1 cellular context compared by ENCODE assay signal in the genomic region with DNA sequence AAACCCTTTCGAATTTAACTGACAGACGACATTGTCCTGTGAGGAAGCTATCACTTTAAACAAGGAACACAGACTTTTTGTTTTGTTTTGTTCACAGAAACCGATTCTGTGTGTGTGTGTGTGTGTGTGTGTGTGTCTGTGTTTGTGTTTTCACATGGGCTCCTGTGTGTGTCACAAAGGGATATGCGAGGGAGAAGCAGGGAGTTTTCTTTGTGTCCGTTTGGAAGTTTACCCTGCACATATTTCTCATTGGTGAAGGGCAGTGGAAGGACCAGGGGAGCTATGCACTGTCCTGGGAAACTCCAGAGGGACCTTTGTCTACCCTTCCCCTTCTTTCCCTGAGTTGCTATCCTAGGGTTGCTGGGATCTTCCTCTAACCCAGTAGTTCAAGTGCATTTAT.
TF ChIP-seq lines count a peak whose summit lies in the region.

No MANE protein-coding gene starts in this region.

TF ChIP-seq in HCT116, 20 proteins besides CTCF, POLR2A, EP300 and RAD21 (continued from another document):
- TF ChIP-seq TCF7L2 (IDR thresholded peaks at IDR 0.05; ENCODE audit: borderline replicate concordance, extremely low read depth, insufficient read depth, insufficient read length): no peak
- no peak for TF ChIP-seq SP1 (IDR thresholded peaks at IDR 0.05; ENCODE audit: low read depth)
- TF ChIP-seq CEBPB (IDR thresholded peaks at IDR 0.05; ENCODE audit: low read depth): no peak
- TF ChIP-seq SIN3A (IDR thresholded peaks at IDR 0.05; ENCODE audit: low read depth): no peak
- TF ChIP-seq, protein P1, sequence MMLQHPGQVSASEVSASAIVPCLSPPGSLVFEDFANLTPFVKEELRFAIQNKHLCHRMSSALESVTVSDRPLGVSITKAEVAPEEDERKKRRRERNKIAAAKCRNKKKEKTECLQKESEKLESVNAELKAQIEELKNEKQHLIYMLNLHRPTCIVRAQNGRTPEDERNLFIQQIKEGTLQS (IDR thresholded peaks at IDR 0.05): no peak
- no peak for TF ChIP-seq EZH2phosphoT487 (IDR thresholded peaks at IDR 0.05; ENCODE audit: borderline replicate concordance)
- TF ChIP-seq EZH2 (IDR thresholded peaks at IDR 0.05): no peak
- no peak for TF ChIP-seq JUND (IDR thresholded peaks at IDR 0.05)
- TF ChIP-seq, protein P2, sequence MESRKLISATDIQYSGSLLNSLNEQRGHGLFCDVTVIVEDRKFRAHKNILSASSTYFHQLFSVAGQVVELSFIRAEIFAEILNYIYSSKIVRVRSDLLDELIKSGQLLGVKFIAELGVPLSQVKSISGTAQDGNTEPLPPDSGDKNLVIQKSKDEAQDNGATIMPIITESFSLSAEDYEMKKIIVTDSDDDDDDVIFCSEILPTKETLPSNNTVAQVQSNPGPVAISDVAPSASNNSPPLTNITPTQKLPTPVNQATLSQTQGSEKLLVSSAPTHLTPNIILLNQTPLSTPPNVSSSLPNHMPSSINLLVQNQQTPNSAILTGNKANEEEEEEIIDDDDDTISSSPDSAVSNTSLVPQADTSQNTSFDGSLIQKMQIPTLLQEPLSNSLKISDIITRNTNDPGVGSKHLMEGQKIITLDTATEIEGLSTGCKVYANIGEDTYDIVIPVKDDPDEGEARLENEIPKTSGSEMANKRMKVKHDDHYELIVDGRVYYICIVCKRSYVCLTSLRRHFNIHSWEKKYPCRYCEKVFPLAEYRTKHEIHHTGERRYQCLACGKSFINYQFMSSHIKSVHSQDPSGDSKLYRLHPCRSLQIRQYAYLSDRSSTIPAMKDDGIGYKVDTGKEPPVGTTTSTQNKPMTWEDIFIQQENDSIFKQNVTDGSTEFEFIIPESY (IDR thresholded peaks at IDR 0.05; ENCODE audit: extremely low read depth, insufficient replicate concordance, low read length): no peak
- TF ChIP-seq POLR2AphosphoS5 (IDR thresholded peaks at IDR 0.05; ENCODE audit: low read depth, low read length): no peak
- TF ChIP-seq FOSL1 (IDR thresholded peaks at IDR 0.05; ENCODE audit: low read depth): no peak
- TF ChIP-seq SRF (IDR thresholded peaks at IDR 0.05; ENCODE audit: low read depth): no peak
- no peak for TF ChIP-seq YY1 (IDR thresholded peaks at IDR 0.05; ENCODE audit: extremely low read depth, insufficient replicate concordance, low read depth, low read length)
